ENCODE assay signal across 8 cellular contexts in genomic region chr3:111859974-111860859, GRCh38. TPM values are rescaled to one million over a fixed set of nuclear protein-coding genes. Genes with fewer than 3 reads are reported as not detected.
A peak's percentile ranks its signal among the peaks of the same experiment; 100 is the strongest.
DNase-seq lines count a peak whose midpoint lies in the region; ATAC-seq, FAIRE-seq and TF ChIP-seq lines count a peak whose summit lies in the region.

No MANE protein-coding gene starts in this region.

- no peaks in the 10 kb centered on the region for H3K27me3 ChIP-seq in CD4-positive, alpha-beta memory T cell (ENCODE audit: insufficient read depth, low read length)
- H3K27me3 ChIP-seq in endothelial cell of umbilical vein (ENCODE audit: control insufficient read depth in 2 of 2, insufficient read depth in 2 of 2, low read length in 2 of 2): no peaks in the 10 kb centered on the region

- H3K27ac ChIP-seq in CD4-positive, alpha-beta memory T cell (ENCODE audit: low read depth, low read length): peak overlapping the region; percentile 63
- H3K27ac ChIP-seq in endothelial cell of umbilical vein (ENCODE audit: insufficient read depth, low read depth, low read length): peak overlapping the region; percentile 98

- DNase-seq in CD4-positive, alpha-beta memory T cell: peak; percentile 62 to 78 (median 71)
- DNase-seq in NCI-H82 treated with DMSO at 0.1 percent for 48 hours (lab: John Stamatoyannopoulos, UW; ENCODE audit: unreplicated experiment) (peak; percentile 79), endothelial cell of umbilical vein (ENCODE audit: low read depth, low spot score) (peak; percentile 88), mesothelial cell of epicardium (ENCODE audit: low spot score in 2 of 2, unreplicated experiment in 2 of 2) (peak; percentile 24 to 67)
- peak; percentile 18 to 26 (median 19) for DNase-seq in activated CD8-positive, alpha-beta memory T cell treated with anti-CD3 and anti-CD28 coated beads for 48 hours (ENCODE audit: low read depth in 2 of 3, low spot score in 2 of 3)
- peak; percentile 34 for DNase-seq in stimulated activated CD8-positive, alpha-beta memory T cell treated with anti-CD3 and anti-CD28 coated beads, Interleukin-4, amount 100 ng/mL, for 24 hours (ENCODE audit: low read depth)

- FAIRE-seq in endothelial cell of umbilical vein (lab: Jason Lieb, UNC): peak; percentile 83

- CTCF ChIA-PET in CD4-positive, alpha-beta memory T cell (lab: Charles Lee; ENCODE audit: partially characterized antibody): interaction anchor here (0.6 to 5.0 kb wide), 27 partner anchors 10 to 779 kb away, joined by 3 to 71 read pairs (median 4); partner anchors contain the start of gene ABHD10
- CTCF ChIA-PET in endothelial cell of umbilical vein (lab: Charles Lee): interaction anchor here (0.5 to 8.7 kb wide), 57 partner anchors 8 to 251 kb away, joined by 3 to 424 read pairs (median 4); partner anchors contain the start of gene ABHD10

- H2AFZ ChIP-seq in endothelial cell of umbilical vein (ENCODE audit: low read depth, low read length): peak overlapping the region; percentile 46

- peak; percentile 87 for ATAC-seq in GM19397 (IDR thresholded peaks at IDR 0.05; ENCODE audit: unreplicated experiment)
- peak; percentile 89 for ATAC-seq in HG03469 (IDR thresholded peaks at IDR 0.05; ENCODE audit: unreplicated experiment)

- intact Hi-C loops in CD4-positive, alpha-beta memory T cell (cut with micrococcal nuclease): loop anchor here (1.0 to 5.0 kb wide), 4 partner anchors 107 to 789 kb away; partner anchors contain the start of gene NECTIN3
- intact Hi-C loops in endothelial cell of umbilical vein (cut with micrococcal nuclease): loop anchor here (1.0 to 2.0 kb wide), 5 partner anchors 9 to 143 kb away; no protein-coding TSS in a partner anchor

- peak overlapping the region; percentile 89 to 97 (median 95) for H3K27ac Mint-ChIP-seq in CD4-positive, alpha-beta memory T cell
- peak overlapping the region; percentile 98 for H3K27ac Mint-ChIP-seq in mesothelial cell of epicardium

- H4K20me1 ChIP-seq in endothelial cell of umbilical vein (replicated peaks; ENCODE audit: control insufficient read depth, extremely low read depth, insufficient read depth, low read length): no peaks in the 10 kb centered on the region

- no peaks in the 10 kb centered on the region for H3K9me3 ChIP-seq in CD4-positive, alpha-beta memory T cell (ENCODE audit: control insufficient read depth in 1 of 2, low read length in 2 of 2)
- no peaks in the 10 kb centered on the region for H3K9me3 ChIP-seq in endothelial cell of umbilical vein (replicated peaks; ENCODE audit: control insufficient read depth, insufficient read depth, low read length)

- H3K4me2 ChIP-seq in endothelial cell of umbilical vein (ENCODE audit: insufficient read depth, low read length): peak overlapping the region; percentile 99

- dilution Hi-C loops in endothelial cell of umbilical vein (cut with MboI; ENCODE audit: extremely low pct_ligation_motif_present, low sequenced_read_pairs): loop anchor here (25.0 kb wide), 1 partner anchor 123 kb away; no protein-coding TSS in a partner anchor

- peaks cover 0 to 10% of the 10 kb centered on the region in 2 donors for H3K36me3 Mint-ChIP-seq in CD4-positive, alpha-beta memory T cell
- no peaks in the 10 kb centered on the region for H3K36me3 Mint-ChIP-seq in mesothelial cell of epicardium

- BruUV-seq in endothelial cell of umbilical vein (replicated peaks; lab: Mats Ljungman, UMichigan): TSS peak; percentile 32

- peaks cover 11% of the 10 kb centered on the region for H3K4me1 ChIP-seq in CD4-positive, alpha-beta memory T cell (ENCODE audit: insufficient read depth, low read length)
- peaks cover 46% of the 10 kb centered on the region for H3K4me1 ChIP-seq in endothelial cell of umbilical vein (ENCODE audit: control insufficient read depth, extremely low read depth, insufficient read depth, low read length)

- TF ChIP-seq POLR2A in endothelial cell of umbilical vein (IDR thresholded peaks at IDR 0.05; ENCODE audit: low read depth, low read length): peak; percentile 19

- H3K4me3 Mint-ChIP-seq in CD4-positive, alpha-beta memory T cell: peak overlapping the region; percentile 91 to 98 (median 97)
- H3K4me3 Mint-ChIP-seq in mesothelial cell of epicardium: peak overlapping the region; percentile 99

- H3K9ac ChIP-seq in endothelial cell of umbilical vein (replicated peaks; ENCODE audit: extremely low read depth, insufficient read depth, low read length): peak overlapping the region; percentile 90

- peaks cover 15 to 47% (median 26%) of the 10 kb centered on the region in 4 donors for H3K4me1 Mint-ChIP-seq in CD4-positive, alpha-beta memory T cell
- H3K4me1 Mint-ChIP-seq in mesothelial cell of epicardium: peaks cover 50% of the 10 kb centered on the region

- POLR2A ChIA-PET in CD4-positive, alpha-beta memory T cell (lab: Charles Lee; ENCODE audit: partially characterized antibody): interaction anchor here (0.6 to 3.3 kb wide), 12 partner anchors 9 to 1020 kb away, joined by 3 to 36 read pairs (median 4); partner anchors contain the start of gene ABHD10
- POLR2A ChIA-PET in endothelial cell of umbilical vein (lab: Charles Lee): interaction anchor here (0.6 to 1.7 kb wide), 11 partner anchors 9 to 143 kb away, joined by 3 to 8 read pairs (median 5); partner anchors contain the start of gene ABHD10

- no peaks in the 10 kb centered on the region for H3K9me3 Mint-ChIP-seq in CD4-positive, alpha-beta memory T cell
- H3K9me3 Mint-ChIP-seq in mesothelial cell of epicardium: no peaks in the 10 kb centered on the region

- no peaks in the 10 kb centered on the region for H3K9me1 ChIP-seq in endothelial cell of umbilical vein (replicated peaks; ENCODE audit: control insufficient read depth, extremely low read depth, insufficient read depth, low read length)

- H3K79me2 ChIP-seq in endothelial cell of umbilical vein (ENCODE audit: control insufficient read depth, insufficient read depth, low read length): peaks cover 44% of the 10 kb centered on the region

- H3K27me3 Mint-ChIP-seq in CD4-positive, alpha-beta memory T cell: peaks cover 0 to 1% of the 10 kb centered on the region in 2 donors
- H3K27me3 Mint-ChIP-seq in mesothelial cell of epicardium (ENCODE audit: low read depth): no peaks in the 10 kb centered on the region

- H3K36me3 ChIP-seq in CD4-positive, alpha-beta memory T cell (ENCODE audit: insufficient read depth, low read length): no peaks in the 10 kb centered on the region
- no peaks in the 10 kb centered on the region for H3K36me3 ChIP-seq in endothelial cell of umbilical vein (ENCODE audit: control insufficient read depth in 2 of 2, extremely low read depth in 1 of 2, insufficient read depth in 2 of 2, low read length in 2 of 2)

- peak; percentile 32 to 41 for TF ChIP-seq CTCF in endothelial cell of umbilical vein (IDR thresholded peaks at IDR 0.05; ENCODE audit: extremely low read depth in 1 of 2, insufficient read depth in 1 of 2, low read depth in 1 of 2, low read length in 2 of 2)
- TF ChIP-seq CTCF in mesothelial cell of epicardium (IDR thresholded peaks at IDR 0.05; ENCODE audit: unreplicated experiment): no peak

- H3K4me3 ChIP-seq in CD4-positive, alpha-beta memory T cell (ENCODE audit: low read length in 2 of 2): peak overlapping the region; percentile 59 to 84
- peak overlapping the region; percentile 75 to 95 (median 93) for H3K4me3 ChIP-seq in endothelial cell of umbilical vein (replicated peaks in 1 of 3; ENCODE audit: insufficient read depth in 1 of 3, low read depth in 1 of 3, low read length in 3 of 3)

TF ChIP-seq in endothelial cell of umbilical vein, 7 proteins besides CTCF, POLR2A, EP300 and RAD21:
- TF ChIP-seq, protein P1, sequence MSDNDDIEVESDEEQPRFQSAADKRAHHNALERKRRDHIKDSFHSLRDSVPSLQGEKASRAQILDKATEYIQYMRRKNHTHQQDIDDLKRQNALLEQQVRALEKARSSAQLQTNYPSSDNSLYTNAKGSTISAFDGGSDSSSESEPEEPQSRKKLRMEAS (IDR thresholded peaks at IDR 0.05; ENCODE audit: insufficient read depth, insufficient read length): no peak
- TF ChIP-seq EZH2 (IDR thresholded peaks at IDR 0.05; ENCODE audit: borderline replicate concordance, low read depth, low read length, severe bottlenecking) (no peak), JUN (IDR thresholded peaks at IDR 0.05; ENCODE audit: borderline replicate concordance, insufficient read depth, insufficient read length, low read depth) (no peak), GATA2 (IDR thresholded peaks at IDR 0.05; ENCODE audit: insufficient read depth, insufficient read length, low read depth, low read length) (no peak), MYC (IDR thresholded peaks at IDR 0.05; ENCODE audit: low read depth, low read length) (no peak), FOS (IDR thresholded peaks at IDR 0.05; ENCODE audit: borderline replicate concordance, insufficient read depth, low read length) (no peak), POLR2AphosphoS5 (IDR thresholded peaks at IDR 0.05; ENCODE audit: insufficient read depth, low read depth, low read length) (peak; percentile 71)

RNA-seq across cellular contexts. Expression of gene PHLDB2, which starts 1.2 kb away (rescaled TPM):
- total RNA-seq in CD4-positive, alpha-beta memory T cell: 1 to 10 TPM; 7.9 to 8.5 TPM
- 1 to 10 TPM; 2.8 to 7.7 TPM for polyA plus RNA-seq in CD4-positive, alpha-beta memory T cell
- total RNA-seq in endothelial cell of umbilical vein (72.0 and 104 TPM in 2 replicates), mesothelial cell of epicardium (32.4 to 37.2 TPM (median 36.0 TPM) in 3 replicates)
- 22.4 and 25.1 TPM in 2 replicates for polyA plus RNA-seq in endothelial cell of umbilical vein
- 14.1 and 16.0 TPM in 2 replicates for polyA plus RNA-seq in endothelial cell of umbilical vein (2011; cell fraction: cytosol; rRNA removed)
- polyA plus RNA-seq in endothelial cell of umbilical vein (2011; cell fraction: nucleus; rRNA removed): 135 and 139 TPM in 2 replicates
- 33.8 and 56.8 TPM in 2 replicates for polyA plus RNA-seq in endothelial cell of umbilical vein (2012)
- 130 and 132 TPM in 2 replicates for polyA minus RNA-seq in endothelial cell of umbilical vein
- 29.8 TPM for polyA minus RNA-seq in endothelial cell of umbilical vein (2011; cell fraction: cytosol; rRNA and poly(A)+ RNA removed)
- polyA minus RNA-seq in endothelial cell of umbilical vein (2011; cell fraction: nucleus; rRNA and poly(A)+ RNA removed): 305 and 404 TPM in 2 replicates

Comparison
In these comparisons a context has a peak if more than half of its experiments do, and no peak if none do; other contexts are left out.
1. Peak in every context shown above with its lines: DNase-seq, ATAC-seq, H3K4me3 ChIP-seq and H3K27ac ChIP-seq.
2. DNase-seq: peak in every context shown above with its lines; median percentile 88 in endothelial cell of umbilical vein; 79 in NCI-H82 treated with DMSO at 0.1 percent for 48 hours; 71 in CD4-positive, alpha-beta memory T cell; 46 in mesothelial cell of epicardium; 34 in stimulated activated CD8-positive, alpha-beta memory T cell treated with anti-CD3 and anti-CD28 coated beads, Interleukin-4, amount 100 ng/mL, for 24 hours; 19 in activated CD8-positive, alpha-beta memory T cell treated with anti-CD3 and anti-CD28 coated beads for 48 hours.